Comparison of ENCODE assay signal across 2 cellular contexts in genomic region chr12:107349839-107350238, GRCh38.
TF ChIP-seq lines count a peak whose summit lies in the region.

No MANE protein-coding gene starts in this region.

TF ChIP-seq in A549, 52 proteins besides CTCF, POLR2A, EP300 and RAD21 (continued from another document):
- TF ChIP-seq, protein P1, sequence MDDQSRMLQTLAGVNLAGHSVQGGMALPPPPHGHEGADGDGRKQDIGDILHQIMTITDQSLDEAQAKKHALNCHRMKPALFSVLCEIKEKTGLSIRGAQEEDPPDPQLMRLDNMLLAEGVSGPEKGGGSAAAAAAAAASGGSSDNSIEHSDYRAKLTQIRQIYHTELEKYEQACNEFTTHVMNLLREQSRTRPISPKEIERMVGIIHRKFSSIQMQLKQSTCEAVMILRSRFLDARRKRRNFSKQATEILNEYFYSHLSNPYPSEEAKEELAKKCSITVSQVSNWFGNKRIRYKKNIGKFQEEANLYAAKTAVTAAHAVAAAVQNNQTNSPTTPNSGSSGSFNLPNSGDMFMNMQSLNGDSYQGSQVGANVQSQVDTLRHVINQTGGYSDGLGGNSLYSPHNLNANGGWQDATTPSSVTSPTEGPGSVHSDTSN (IDR thresholded peaks at IDR 0.05): no peak
- TF ChIP-seq KDM1A (IDR thresholded peaks at IDR 0.05; ENCODE audit: low read depth) (no peak), TFCP2L1 (CRISPR knock-in tag; IDR thresholded peaks at IDR 0.05) (no peak), ZSCAN20 (CRISPR knock-in tag; IDR thresholded peaks at IDR 0.05) (no peak)
TF ChIP-seq in A549: peak in this region for 1.

TF ChIP-seq in HCT116, 20 proteins besides CTCF, POLR2A, EP300 and RAD21 (continued from another document):
- TF ChIP-seq, protein P2, sequence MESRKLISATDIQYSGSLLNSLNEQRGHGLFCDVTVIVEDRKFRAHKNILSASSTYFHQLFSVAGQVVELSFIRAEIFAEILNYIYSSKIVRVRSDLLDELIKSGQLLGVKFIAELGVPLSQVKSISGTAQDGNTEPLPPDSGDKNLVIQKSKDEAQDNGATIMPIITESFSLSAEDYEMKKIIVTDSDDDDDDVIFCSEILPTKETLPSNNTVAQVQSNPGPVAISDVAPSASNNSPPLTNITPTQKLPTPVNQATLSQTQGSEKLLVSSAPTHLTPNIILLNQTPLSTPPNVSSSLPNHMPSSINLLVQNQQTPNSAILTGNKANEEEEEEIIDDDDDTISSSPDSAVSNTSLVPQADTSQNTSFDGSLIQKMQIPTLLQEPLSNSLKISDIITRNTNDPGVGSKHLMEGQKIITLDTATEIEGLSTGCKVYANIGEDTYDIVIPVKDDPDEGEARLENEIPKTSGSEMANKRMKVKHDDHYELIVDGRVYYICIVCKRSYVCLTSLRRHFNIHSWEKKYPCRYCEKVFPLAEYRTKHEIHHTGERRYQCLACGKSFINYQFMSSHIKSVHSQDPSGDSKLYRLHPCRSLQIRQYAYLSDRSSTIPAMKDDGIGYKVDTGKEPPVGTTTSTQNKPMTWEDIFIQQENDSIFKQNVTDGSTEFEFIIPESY (IDR thresholded peaks at IDR 0.05; ENCODE audit: extremely low read depth, insufficient replicate concordance, low read length): no peak
- TF ChIP-seq POLR2AphosphoS5 (IDR thresholded peaks at IDR 0.05; ENCODE audit: low read depth, low read length) (no peak), EZH2 (IDR thresholded peaks at IDR 0.05) (no peak)
